In the genomic region with DNA sequence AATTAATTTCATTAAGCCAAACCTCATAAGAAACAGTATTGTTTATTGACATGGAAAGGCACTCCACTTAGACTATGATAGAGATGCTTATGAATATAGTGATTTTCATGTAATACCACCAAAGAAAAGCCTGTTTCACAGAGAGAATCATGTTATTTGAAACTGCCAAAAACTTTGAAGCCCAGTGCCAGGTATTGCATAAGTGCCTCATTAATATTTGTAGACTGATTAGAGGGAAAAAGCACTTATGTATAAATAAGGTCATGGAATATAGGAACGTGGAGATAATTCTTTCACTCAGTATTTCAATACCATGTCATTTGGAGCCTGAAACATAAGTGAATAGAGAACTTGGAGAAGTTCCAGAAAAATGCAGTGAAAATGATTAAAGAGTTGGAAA, we compare ENCODE assay signal across 19 cellular contexts.
DNase-seq lines count a peak whose midpoint lies in the region; ATAC-seq, FAIRE-seq and TF ChIP-seq lines count a peak whose summit lies in the region.
"Had no signal": no experiment of that assay in that cellular context is flagged by ENCODE, and none has a peak within 500 bp of the region (broad histone marks: within the 10 kb centered on the region; RNA-seq: fewer than 3 reads in every experiment).

No MANE protein-coding gene starts in this region.

- H3K4me3 ChIP-seq in A549: no peak overlapping the region
- H3K4me3 ChIP-seq: BLaER1 treated with 17β-estradiol and CSF1 and Interleukin-3, amounts not matched to agents 10 nM and 100 nM had no signal

- CTCF ChIA-PET in A549 (lab: Yijun Ruan, JAX): no interaction called here

- no peak overlapping the region for H3K27ac ChIP-seq in A549
- H3K27ac ChIP-seq: 22Rv1; BLaER1 treated with 17β-estradiol and CSF1 and Interleukin-3, amounts not matched to agents 10 nM and 100 nM; C4-2B had no signal

- TF ChIP-seq POLR2A in A549 (IDR thresholded peaks at IDR 0.05; ENCODE audit: low read length): no peak

- no peak for TF ChIP-seq EP300 in A549 (IDR thresholded peaks at IDR 0.05)
- TF ChIP-seq EP300 in Ishikawa (IDR thresholded peaks at IDR 0.05; ENCODE audit: borderline replicate concordance): no peak

- FAIRE-seq in A549 (lab: Jason Lieb, UNC): peak; percentile 82
- FAIRE-seq: D721Med, G401.6, GM12891, GM19239 had no signal

- H3K9me3 ChIP-seq in A549: no peaks in the 10 kb centered on the region
- H3K9me3 ChIP-seq: BLaER1 treated with 17β-estradiol and CSF1 and Interleukin-3, amounts not matched to agents 10 nM and 100 nM; Caco-2 had no signal

- TF ChIP-seq CTCF in A549 (IDR thresholded peaks at IDR 0.05): no peak

- H3K4me1 ChIP-seq in A549: no peaks in the 10 kb centered on the region
- H3K4me1 ChIP-seq: BLaER1 treated with 17β-estradiol and CSF1 and Interleukin-3, amounts not matched to agents 10 nM and 100 nM; Caco-2 had no signal

- H3K4me2 ChIP-seq in A549: no peak overlapping the region
- H3K4me2 ChIP-seq: BLaER1 treated with 17β-estradiol and CSF1 and Interleukin-3, amounts not matched to agents 10 nM and 100 nM had no signal

- POLR2A ChIA-PET in A549 (lab: Yijun Ruan, JAX): no interaction called here

- WGBS in A549 (ENCODE audit: missing lambda C conversion rate): 2% methylated on average over 1 of the region's 1 CpG

- DNase-seq in A549 (ENCODE audit: low read depth in 1 of 2, low spot score in 1 of 2) (no peak), putamen (ENCODE audit: low spot score) (peak; percentile 19), NCI-H226 (no peak), left lobe of liver (ENCODE audit: low spot score) (no peak)
- DNase-seq: ACHN; Caco-2; Calu3; CD4-positive, alpha-beta T cell; CD8-positive, alpha-beta T cell; DMS79 treated with DMSO at 0.1 percent for 48 hours; GF-D8 had no signal

- no peak for ATAC-seq in A549
- no peak for ATAC-seq in left lobe of liver
- ATAC-seq: CD8-positive, alpha-beta T cell had no signal

- TF ChIP-seq RAD21 in A549 (conservative IDR thresholded peaks at IDR 0.05 in 1 of 2, IDR thresholded peaks at IDR 0.05 in 1 of 2) (no peak), Ishikawa (IDR thresholded peaks at IDR 0.05; ENCODE audit: low read depth) (no peak)

TF ChIP-seq in A549, 52 proteins besides CTCF, POLR2A, EP300 and RAD21:
- TF ChIP-seq, protein P1, sequence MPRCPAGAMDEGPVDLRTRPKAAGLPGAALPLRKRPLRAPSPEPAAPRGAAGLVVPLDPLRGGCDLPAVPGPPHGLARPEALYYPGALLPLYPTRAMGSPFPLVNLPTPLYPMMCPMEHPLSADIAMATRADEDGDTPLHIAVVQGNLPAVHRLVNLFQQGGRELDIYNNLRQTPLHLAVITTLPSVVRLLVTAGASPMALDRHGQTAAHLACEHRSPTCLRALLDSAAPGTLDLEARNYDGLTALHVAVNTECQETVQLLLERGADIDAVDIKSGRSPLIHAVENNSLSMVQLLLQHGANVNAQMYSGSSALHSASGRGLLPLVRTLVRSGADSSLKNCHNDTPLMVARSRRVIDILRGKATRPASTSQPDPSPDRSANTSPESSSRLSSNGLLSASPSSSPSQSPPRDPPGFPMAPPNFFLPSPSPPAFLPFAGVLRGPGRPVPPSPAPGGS (IDR thresholded peaks at IDR 0.05): no peak
- TF ChIP-seq SMC3 (IDR thresholded peaks at IDR 0.05): no peak
- TF ChIP-seq, protein P2, sequence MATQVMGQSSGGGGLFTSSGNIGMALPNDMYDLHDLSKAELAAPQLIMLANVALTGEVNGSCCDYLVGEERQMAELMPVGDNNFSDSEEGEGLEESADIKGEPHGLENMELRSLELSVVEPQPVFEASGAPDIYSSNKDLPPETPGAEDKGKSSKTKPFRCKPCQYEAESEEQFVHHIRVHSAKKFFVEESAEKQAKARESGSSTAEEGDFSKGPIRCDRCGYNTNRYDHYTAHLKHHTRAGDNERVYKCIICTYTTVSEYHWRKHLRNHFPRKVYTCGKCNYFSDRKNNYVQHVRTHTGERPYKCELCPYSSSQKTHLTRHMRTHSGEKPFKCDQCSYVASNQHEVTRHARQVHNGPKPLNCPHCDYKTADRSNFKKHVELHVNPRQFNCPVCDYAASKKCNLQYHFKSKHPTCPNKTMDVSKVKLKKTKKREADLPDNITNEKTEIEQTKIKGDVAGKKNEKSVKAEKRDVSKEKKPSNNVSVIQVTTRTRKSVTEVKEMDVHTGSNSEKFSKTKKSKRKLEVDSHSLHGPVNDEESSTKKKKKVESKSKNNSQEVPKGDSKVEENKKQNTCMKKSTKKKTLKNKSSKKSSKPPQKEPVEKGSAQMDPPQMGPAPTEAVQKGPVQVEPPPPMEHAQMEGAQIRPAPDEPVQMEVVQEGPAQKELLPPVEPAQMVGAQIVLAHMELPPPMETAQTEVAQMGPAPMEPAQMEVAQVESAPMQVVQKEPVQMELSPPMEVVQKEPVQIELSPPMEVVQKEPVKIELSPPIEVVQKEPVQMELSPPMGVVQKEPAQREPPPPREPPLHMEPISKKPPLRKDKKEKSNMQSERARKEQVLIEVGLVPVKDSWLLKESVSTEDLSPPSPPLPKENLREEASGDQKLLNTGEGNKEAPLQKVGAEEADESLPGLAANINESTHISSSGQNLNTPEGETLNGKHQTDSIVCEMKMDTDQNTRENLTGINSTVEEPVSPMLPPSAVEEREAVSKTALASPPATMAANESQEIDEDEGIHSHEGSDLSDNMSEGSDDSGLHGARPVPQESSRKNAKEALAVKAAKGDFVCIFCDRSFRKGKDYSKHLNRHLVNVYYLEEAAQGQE (IDR thresholded peaks at IDR 0.05): no peak
- TF ChIP-seq ZSCAN20 (CRISPR knock-in tag; IDR thresholded peaks at IDR 0.05): no peak
- TF ChIP-seq HOXB5 (CRISPR knock-in tag; IDR thresholded peaks at IDR 0.05): no peak
- no peak for TF ChIP-seq CHD2 (IDR thresholded peaks at IDR 0.05; ENCODE audit: low read length, partially characterized antibody)
- TF ChIP-seq KDM1A (IDR thresholded peaks at IDR 0.05; ENCODE audit: low read depth): no peak

TF ChIP-seq in Ishikawa, 13 proteins besides CTCF, POLR2A, EP300 and RAD21:
- TF ChIP-seq TEAD4 (IDR thresholded peaks at IDR 0.05) (no peak), CEBPB (IDR thresholded peaks at IDR 0.05) (peak; percentile 51; the same call in 1 of the 2 replicates)
